8 cellular contexts compared by ENCODE assay signal in the genomic region with DNA sequence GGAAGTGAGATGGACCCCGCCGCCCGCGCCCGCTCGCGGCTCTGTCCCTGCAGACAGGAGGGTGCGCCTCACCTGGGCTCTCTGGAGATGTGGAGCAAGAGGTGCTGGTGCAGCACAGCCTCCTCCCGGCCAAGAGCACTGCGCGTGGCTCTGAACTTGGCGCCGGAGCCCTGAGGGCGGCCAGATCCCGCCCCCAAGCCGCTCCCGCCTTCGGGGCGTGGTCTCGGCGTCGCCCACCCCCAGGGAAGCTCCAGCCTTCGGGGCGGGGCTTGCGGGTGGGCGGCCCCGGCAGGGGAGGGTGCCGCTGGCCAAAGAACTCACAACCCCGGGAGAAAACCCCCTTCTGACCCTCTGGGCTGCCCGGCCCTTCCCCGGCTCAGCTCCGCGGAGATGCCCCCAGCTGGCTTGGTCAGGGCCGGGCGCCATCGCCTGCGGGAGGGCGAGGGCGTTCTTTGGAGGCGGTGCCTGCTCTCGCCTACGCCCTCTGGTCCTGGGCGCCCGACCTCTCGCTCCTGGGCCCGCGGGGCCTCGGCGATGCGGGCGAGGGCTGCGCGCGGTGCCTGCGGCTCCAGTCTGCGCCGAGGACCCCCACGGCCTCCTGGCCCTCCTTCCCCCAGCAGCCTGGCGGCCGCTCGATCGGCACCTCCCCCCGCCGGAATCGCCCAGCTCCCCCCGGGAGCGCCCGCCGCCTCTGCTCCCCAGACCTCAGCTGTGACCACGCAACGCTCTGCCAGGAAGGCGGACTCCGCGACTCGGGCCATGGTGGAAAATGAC. TPM values are rescaled to one million over a fixed set of nuclear protein-coding genes. Genes with fewer than 3 reads are reported as not detected.
DNase-seq lines count a peak whose midpoint lies in the region; ATAC-seq and TF ChIP-seq lines count a peak whose summit lies in the region.

A gene with protein sequence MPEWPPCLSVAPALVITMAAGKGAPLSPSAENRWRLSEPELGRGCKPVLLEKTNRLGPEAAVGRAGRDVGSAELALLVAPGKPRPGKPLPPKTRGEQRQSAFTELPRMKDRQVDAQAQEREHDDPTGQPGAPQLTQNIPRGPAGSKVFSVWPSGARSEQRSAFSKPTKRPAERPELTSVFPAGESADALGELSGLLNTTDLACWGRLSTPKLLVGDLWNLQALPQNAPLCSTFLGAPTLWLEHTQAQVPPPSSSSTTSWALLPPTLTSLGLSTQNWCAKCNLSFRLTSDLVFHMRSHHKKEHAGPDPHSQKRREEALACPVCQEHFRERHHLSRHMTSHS (minus strand): TSS at position 146 of the 774 bp plus-strand sequence. CDS start 15,464 bp downstream, outside the sequence.

- no peak within 1 kb of the TSS for H3K27ac ChIP-seq in OCI-LY7 (ENCODE audit: low read depth, low read length, poor library complexity, severe bottlenecking)
- H3K27ac ChIP-seq in esophagus (ENCODE audit: low read depth in 2 of 2, low read length in 1 of 2) = peak within 1 kb of the TSS; percentile 44 to 51

- peaks cover 67% of the 10 kb centered on the region for H3K27me3 Mint-ChIP-seq in activated T-cell treated with anti-CD3 and anti-CD28 coated beads, Interleukin-2, amount 50 U/mL, for 24 hours

- no peaks in the 10 kb centered on the region for H3K79me2 ChIP-seq in OCI-LY7 (ENCODE audit: insufficient read depth, low read depth, low read length)

- H3K9me2 ChIP-seq in OCI-LY7 (ENCODE audit: insufficient read depth, low read length) = no peaks in the 10 kb centered on the region

- H3K4me3 ChIP-seq in OCI-LY7 (ENCODE audit: low read depth, low read length, poor library complexity, severe bottlenecking) = peak within 1 kb of the TSS; percentile 69
- peak within 1 kb of the TSS; percentile 62 to 70 for H3K4me3 ChIP-seq in esophagus (ENCODE audit: low read depth in 1 of 2, low read length in 2 of 2)
- H3K4me3 ChIP-seq in mucosa of stomach (ENCODE audit: low read length) = peak within 1 kb of the TSS; percentile 60

- H3K9me3 ChIP-seq in OCI-LY7 (ENCODE audit: low read length) (no peaks in the 10 kb centered on the region), esophagus (ENCODE audit: control insufficient read depth in 2 of 2, insufficient read depth in 1 of 2, low read depth in 1 of 2, low read length in 1 of 2) (peaks cover 0 to 1% of the 10 kb centered on the region in 2 donors), mucosa of stomach (ENCODE audit: control insufficient read depth, low read length) (no peaks in the 10 kb centered on the region)

- BruUV-seq in OCI-LY7 (replicated peaks; lab: Mats Ljungman, UMichigan) = no TSS peak

- peak within 1 kb of the TSS; percentile 66 for H3K4me2 ChIP-seq in OCI-LY7 (ENCODE audit: low read length)

- POLR2A ChIA-PET in OCI-LY7 (lab: Charles Lee) = interaction anchor here (1.3 kb wide), 1 partner anchor 20 kb away, joined by 3 read pairs; no protein-coding TSS in a partner anchor

- CTCF ChIA-PET in OCI-LY7 (lab: Charles Lee; ENCODE audit: unreplicated experiment) = no interaction called here

- H3K4me1 ChIP-seq in OCI-LY7 (ENCODE audit: insufficient read depth, low read length, poor library complexity, severe bottlenecking) (peaks cover 14% of the 10 kb centered on the region), esophagus (ENCODE audit: control insufficient read depth in 2 of 2, insufficient read depth in 2 of 2, low read length in 1 of 2) (no peaks in the 10 kb centered on the region), mucosa of stomach (ENCODE audit: control insufficient read depth, insufficient read depth, low read length) (peaks cover 30% of the 10 kb centered on the region)

- H3K9me3 Mint-ChIP-seq in activated T-cell treated with anti-CD3 and anti-CD28 coated beads, Interleukin-2, amount 50 U/mL, for 24 hours = peaks cover 4% of the 10 kb centered on the region

- H4K20me1 ChIP-seq in OCI-LY7 (ENCODE audit: insufficient read depth, low read length) = no peaks in the 10 kb centered on the region

- H3K9ac ChIP-seq in mucosa of stomach (ENCODE audit: low read length) = peak within 1 kb of the TSS; percentile 61

- H3K4me3 Mint-ChIP-seq in activated T-cell treated with anti-CD3 and anti-CD28 coated beads, Interleukin-2, amount 50 U/mL, for 24 hours = peak within 1 kb of the TSS; percentile 77

- 0% methylated on average over 65 to 75 of the region's 75 CpGs for WGBS in esophagus, 2 donors

- no peak within 1 kb of the TSS for H3K27ac Mint-ChIP-seq in activated T-cell treated with anti-CD3 and anti-CD28 coated beads, Interleukin-2, amount 50 U/mL, for 24 hours

- H3K36me3 Mint-ChIP-seq in activated T-cell treated with anti-CD3 and anti-CD28 coated beads, Interleukin-2, amount 50 U/mL, for 24 hours (ENCODE audit: low read depth) = no peaks in the 10 kb centered on the region

- peak; percentile 93 for ATAC-seq in GM21381 (IDR thresholded peaks at IDR 0.05; ENCODE audit: unreplicated experiment)

- H3K27me3 ChIP-seq in esophagus (ENCODE audit: control insufficient read depth in 1 of 2, insufficient read depth in 2 of 2, low read length in 2 of 2) (no peaks in the 10 kb centered on the region), mucosa of stomach (ENCODE audit: control insufficient read depth, insufficient read depth, low read length) (no peaks in the 10 kb centered on the region)

- intact Hi-C loops in OCI-LY7 (cut with micrococcal nuclease; ENCODE audit: unreplicated experiment) = no loop called here

- H2AFZ ChIP-seq in OCI-LY7 (ENCODE audit: low read length) = peak within 1 kb of the TSS; percentile 76

- peaks cover 10% of the 10 kb centered on the region for H3K4me1 Mint-ChIP-seq in activated T-cell treated with anti-CD3 and anti-CD28 coated beads, Interleukin-2, amount 50 U/mL, for 24 hours (ENCODE audit: low read depth)

- DNase-seq in CMK (ENCODE audit: low read depth) (peak; percentile 33), HT1080 (ENCODE audit: low read depth) (peak; percentile 79), OCI-LY7 (ENCODE audit: low spot score) (peak; percentile 76)
- peak; percentile 87 for DNase-seq in activated T-cell treated with anti-CD3 and anti-CD28 coated beads, Interleukin-2, amount 50 U/mL, for 24 hours
- DNase-seq in stimulated activated CD8-positive, alpha-beta memory T cell treated with anti-CD3 and anti-CD28 coated beads, Interleukin-4, amount 100 ng/mL, for 24 hours (ENCODE audit: low read depth) = peak; percentile 63

- H3K36me3 ChIP-seq in OCI-LY7 (ENCODE audit: insufficient read depth, low read length) = no peaks in the 10 kb centered on the region
- no peaks in the 10 kb centered on the region for H3K36me3 ChIP-seq in esophagus (ENCODE audit: control insufficient read depth in 2 of 2, insufficient read depth in 2 of 2, low read length in 1 of 2)
- no peaks in the 10 kb centered on the region for H3K36me3 ChIP-seq in mucosa of stomach (ENCODE audit: control insufficient read depth, insufficient read depth, low read length)

- TF ChIP-seq CTCF in OCI-LY7 (conservative IDR thresholded peaks at IDR 0.05; ENCODE audit: low read length) = no peak

RNA-seq across cellular contexts. Expression of the gene that starts here (rescaled TPM):
- total RNA-seq in HT1080 (2014; rRNA removed; shearing (Covaris generic)) = 0.10 and 0.11 TPM in 2 replicates
- polyA plus RNA-seq in HT1080 (2015; cell fraction: cytosol; rRNA removed) = 1.4 and 1.6 TPM in 2 replicates
- polyA plus RNA-seq in HT1080 (2015; cell fraction: nucleus; rRNA removed) = 0.97 and 1.4 TPM in 2 replicates
- total RNA-seq in OCI-LY7 (2014; rRNA removed; shearing (Covaris generic)) = 0.06 and 0.31 TPM in 2 replicates
- total RNA-seq in OCI-LY7 (2022) = 0.30 and 0.34 TPM in 2 replicates
- polyA plus RNA-seq in esophagus = under 1 TPM; 0.81 to 0.94 TPM

Comparison
In these comparisons a context has a peak if more than half of its experiments do, and no peak if none do; other contexts are left out.
1. Peak in DNase-seq, H3K4me3 ChIP-seq and H3K4me2 ChIP-seq in OCI-LY7; RNA of the gene not detected or under 1 TPM.
2. DNase-seq: peak in every context shown above with its lines; median percentile 87 in activated T-cell treated with anti-CD3 and anti-CD28 coated beads, Interleukin-2, amount 50 U/mL, for 24 hours; 79 in HT1080; 76 in OCI-LY7; 63 in stimulated activated CD8-positive, alpha-beta memory T cell treated with anti-CD3 and anti-CD28 coated beads, Interleukin-4, amount 100 ng/mL, for 24 hours; 33 in CMK.